11 cellular contexts compared by ENCODE assay signal in genomic region chr7:84191842-84192241, GRCh38. TPM values are rescaled to one million over a fixed set of nuclear protein-coding genes. Genes with fewer than 3 reads are reported as not detected.
DNase-seq lines count a peak whose midpoint lies in the region; ATAC-seq, FAIRE-seq and TF ChIP-seq lines count a peak whose summit lies in the region.
"Had no signal": no experiment of that assay in that cellular context is flagged by ENCODE, and none has a peak within 500 bp of the region (broad histone marks: within the 10 kb centered on the region; RNA-seq: fewer than 3 reads in every experiment).

No MANE protein-coding gene starts in this region.

- no peak overlapping the region for H4K91ac ChIP-seq in IMR-90 (ENCODE audit: insufficient read depth, low read depth, low read length)

- 0 out of 3 replicates have a peak overlapping the region, but pooled peaks have one; percentile 1 for H2BK15ac ChIP-seq in IMR-90 (ENCODE audit: low read depth, low read length)

- H3K79me1 ChIP-seq in IMR-90 (ENCODE audit: low read depth in 1 of 2, low read length in 2 of 2), result peaks cover 1 to 3% of the 10 kb centered on the region in 2 experiments; a peak in 2 of 4 replicates

- H2BK5ac ChIP-seq in IMR-90 (ENCODE audit: low read depth, low read length, poor library complexity, severe bottlenecking), result peak overlapping the region; percentile 88

- H2BK20ac ChIP-seq in IMR-90 (ENCODE audit: low read depth, low read length), result peak overlapping the region; percentile 41; the same call in 1 of the 2 replicates

- H3K27me3 Mint-ChIP-seq in nephron (ENCODE audit: low read depth), result peaks cover 6% of the 10 kb centered on the region
- H3K27me3 Mint-ChIP-seq in activated CD8-positive, alpha-beta T cell treated with anti-CD3 and anti-CD28 coated beads for 36 hours, result peaks cover 1% of the 10 kb centered on the region
- H3K27me3 Mint-ChIP-seq: CD4-positive, CD25-positive, alpha-beta regulatory T cell had no signal

- H3K27ac ChIP-seq in IMR-90 (ENCODE audit: insufficient read depth, low read length) (peak overlapping the region; percentile 84; the same call in 1 of the 2 replicates), endothelial cell of umbilical vein (ENCODE audit: insufficient read depth, low read depth, low read length) (no peak overlapping the region)

- peak overlapping the region; percentile 77 for H3K56ac ChIP-seq in IMR-90 (ENCODE audit: extremely low read depth, insufficient read depth, low read length)

- H3K4me3 Mint-ChIP-seq in nephron, result peak overlapping the region; percentile 67 to 77 (median 67)
- no peak overlapping the region for H3K4me3 Mint-ChIP-seq in activated CD8-positive, alpha-beta T cell treated with anti-CD3 and anti-CD28 coated beads for 36 hours
- H3K4me3 Mint-ChIP-seq: CD4-positive, CD25-positive, alpha-beta regulatory T cell had no signal

- H3K27ac Mint-ChIP-seq in nephron, result peak overlapping the region; percentile 5 to 28 (median 14)
- H3K27ac Mint-ChIP-seq in activated CD8-positive, alpha-beta T cell treated with anti-CD3 and anti-CD28 coated beads for 36 hours, result no peak overlapping the region
- H3K27ac Mint-ChIP-seq: CD4-positive, CD25-positive, alpha-beta regulatory T cell had no signal

- ATAC-seq in IMR-90 (ENCODE audit: low read depth) (no peak), GM18520 (IDR thresholded peaks at IDR 0.05; ENCODE audit: unreplicated experiment) (no peak)
- ATAC-seq in activated CD8-positive, alpha-beta T cell treated with anti-CD3 and anti-CD28 coated beads for 36 hours, result no peak

- dilution Hi-C loops in IMR-90 (cut with HindIII; ENCODE audit: low sequenced_read_pairs, unreplicated experiment), result no loop called here
- dilution Hi-C loops in endothelial cell of umbilical vein (cut with MboI; ENCODE audit: extremely low pct_ligation_motif_present, low sequenced_read_pairs), result no loop called here

- TF ChIP-seq CTCF in IMR-90 (conservative IDR thresholded peaks at IDR 0.05; ENCODE audit: low read depth, low read length) (no peak), endothelial cell of umbilical vein (IDR thresholded peaks at IDR 0.05; ENCODE audit: extremely low read depth in 1 of 2, insufficient read depth in 1 of 2, low read depth in 1 of 2, low read length in 2 of 2) (no peak), nephron (IDR thresholded peaks at IDR 0.05; ENCODE audit: unreplicated experiment in 3 of 3) (no peak)
- TF ChIP-seq CTCF in activated CD8-positive, alpha-beta T cell treated with anti-CD3 and anti-CD28 coated beads for 36 hours (IDR thresholded peaks at IDR 0.05), result no peak

- H3K4me3 ChIP-seq in IMR-90 (ENCODE audit: insufficient read depth, low read depth, low read length) (peak overlapping the region; percentile 84), endothelial cell of umbilical vein (replicated peaks in 1 of 3; ENCODE audit: insufficient read depth in 1 of 3, low read depth in 1 of 3, low read length in 3 of 3) (no peak overlapping the region)

- H4K8ac ChIP-seq in IMR-90 (ENCODE audit: low read depth in 2 of 2, low read length in 2 of 2), result peak overlapping the region in 1 of 2 experiments; percentile 1; a peak in 1 of 4 replicates

- no peaks in the 10 kb centered on the region for H3K9me3 Mint-ChIP-seq in nephron
- H3K9me3 Mint-ChIP-seq in activated CD8-positive, alpha-beta T cell treated with anti-CD3 and anti-CD28 coated beads for 36 hours, result no peaks in the 10 kb centered on the region

- H3K4me1 Mint-ChIP-seq in nephron, result peaks cover 41% of the 10 kb centered on the region
- H3K4me1 Mint-ChIP-seq in activated CD8-positive, alpha-beta T cell treated with anti-CD3 and anti-CD28 coated beads for 36 hours (ENCODE audit: low read depth), result peaks cover 37% of the 10 kb centered on the region

- H3K9me1 ChIP-seq in IMR-90 (ENCODE audit: insufficient read depth, low read length), result peaks cover 2% of the 10 kb centered on the region; the same call in 1 of the 2 replicates
- no peaks in the 10 kb centered on the region for H3K9me1 ChIP-seq in endothelial cell of umbilical vein (replicated peaks; ENCODE audit: control insufficient read depth, extremely low read depth, insufficient read depth, low read length)

- no peak for TF ChIP-seq POLR2A in IMR-90 (IDR thresholded peaks at IDR 0.05; ENCODE audit: low read depth, low read length)
- no peak for TF ChIP-seq POLR2A in endothelial cell of umbilical vein (IDR thresholded peaks at IDR 0.05; ENCODE audit: low read depth, low read length)
- no peak for TF ChIP-seq POLR2A in GM12891 (IDR thresholded peaks at IDR 0.05; ENCODE audit: low read depth, low read length)

- peak overlapping the region; percentile 20; the same call in 1 of the 2 replicates for H3K14ac ChIP-seq in IMR-90 (replicated peaks; ENCODE audit: low read depth, low read length)

- no peak overlapping the region for H2AK9ac ChIP-seq in IMR-90 (replicated peaks; ENCODE audit: low read depth, low read length, poor library complexity)

- WGBS in IMR-90 (ENCODE audit: extremely low coverage in 2 of 2, insufficient read length in 1 of 2), 2 experiments, result no CpG with 5 or more reads among the region's 1 CpG

- intact Hi-C loops in IMR-90 (cut with micrococcal nuclease), result loop anchor here (5.0 to 10.0 kb wide), 4 partner anchors 105 to 533 kb away; no protein-coding TSS in a partner anchor
- intact Hi-C loops in endothelial cell of umbilical vein (cut with micrococcal nuclease), result loop anchor here (5.0 to 10.0 kb wide), 3 partner anchors 70 to 993 kb away; partner anchors contain the start of gene SEMA3D
- intact Hi-C loops in activated CD8-positive, alpha-beta T cell treated with anti-CD3 and anti-CD28 coated beads for 36 hours (cut with micrococcal nuclease), result no loop called here

- no peak overlapping the region for H2AK5ac ChIP-seq in IMR-90 (ENCODE audit: low read depth, low read length)

- H3K27me3 ChIP-seq in IMR-90 (ENCODE audit: control insufficient read depth, insufficient read depth, low read length) (no peaks in the 10 kb centered on the region), endothelial cell of umbilical vein (ENCODE audit: control insufficient read depth in 2 of 2, insufficient read depth in 2 of 2, low read length in 2 of 2) (no peaks in the 10 kb centered on the region)

- POLR2A ChIA-PET in IMR-90 (lab: Charles Lee; ENCODE audit: unreplicated experiment) (interaction anchor here (1.1 kb wide), 1 partner anchor 9 kb away, joined by 4 read pairs; no protein-coding TSS in a partner anchor), endothelial cell of umbilical vein (lab: Charles Lee) (no interaction called here)
- POLR2A ChIA-PET in activated CD8-positive, alpha-beta T cell treated with anti-CD3 and anti-CD28 coated beads for 36 hours (lab: Charles Lee), result no interaction called here

- H3K18ac ChIP-seq in IMR-90 (ENCODE audit: low read depth, low read length), result peak overlapping the region; percentile 94

- in situ Hi-C loops in Caki2 (cut with HindIII; ENCODE audit: low pct_unique_long_range_greater_than_20kb, low sequenced_read_pairs) (no loop called here), IMR-90 (cut with MboI; ENCODE audit: low sequenced_read_pairs) (loop anchor here (10.0 kb wide), 2 partner anchors 207 to 833 kb away; no protein-coding TSS in a partner anchor)

- H3K4me2 ChIP-seq in IMR-90 (ENCODE audit: low read depth, low read length), result peak overlapping the region; percentile 98
- H3K4me2 ChIP-seq in endothelial cell of umbilical vein (ENCODE audit: insufficient read depth, low read length), result no peak overlapping the region

- BruUV-seq in IMR-90 (replicated peaks; lab: Mats Ljungman, UMichigan) (no TSS peak), endothelial cell of umbilical vein (replicated peaks; lab: Mats Ljungman, UMichigan) (no TSS peak)

- no peaks in the 10 kb centered on the region for H3K9me3 ChIP-seq in IMR-90 (ENCODE audit: control insufficient read depth, insufficient read depth, low read length)
- H3K9me3 ChIP-seq in endothelial cell of umbilical vein (replicated peaks; ENCODE audit: control insufficient read depth, insufficient read depth, low read length), result no peaks in the 10 kb centered on the region

- H3K4me1 ChIP-seq in IMR-90 (ENCODE audit: control insufficient read depth, insufficient read depth, low read length) (peaks cover 2% of the 10 kb centered on the region), endothelial cell of umbilical vein (ENCODE audit: control insufficient read depth, extremely low read depth, insufficient read depth, low read length) (peaks cover 17% of the 10 kb centered on the region)

- H3K36me3 ChIP-seq in IMR-90 (ENCODE audit: control insufficient read depth, insufficient read depth, low read length), result no peaks in the 10 kb centered on the region
- H3K36me3 ChIP-seq in endothelial cell of umbilical vein (ENCODE audit: control insufficient read depth in 2 of 2, extremely low read depth in 1 of 2, insufficient read depth in 2 of 2, low read length in 2 of 2), result no peaks in the 10 kb centered on the region

- no peaks in the 10 kb centered on the region for H3K79me2 ChIP-seq in endothelial cell of umbilical vein (ENCODE audit: control insufficient read depth, insufficient read depth, low read length)

- CTCF ChIA-PET in IMR-90 (lab: Yijun Ruan, JAX), result interaction anchor here (0.7 kb wide), 1 partner anchor 9 kb away, joined by 3 read pairs; no protein-coding TSS in a partner anchor
- CTCF ChIA-PET in endothelial cell of umbilical vein (lab: Charles Lee), result interaction anchor here (1.2 kb wide), 1 partner anchor 215 kb away, joined by 3 read pairs; no protein-coding TSS in a partner anchor
- CTCF ChIA-PET in activated CD8-positive, alpha-beta T cell treated with anti-CD3 and anti-CD28 coated beads for 36 hours (lab: Charles Lee), result no interaction called here

- H3K4ac ChIP-seq in IMR-90 (ENCODE audit: low read depth, low read length), result peak overlapping the region; percentile 23; the same call in 1 of the 2 replicates

- H3K36me3 Mint-ChIP-seq in nephron (ENCODE audit: low read depth), result no peaks in the 10 kb centered on the region
- no peaks in the 10 kb centered on the region for H3K36me3 Mint-ChIP-seq in activated CD8-positive, alpha-beta T cell treated with anti-CD3 and anti-CD28 coated beads for 36 hours (ENCODE audit: low read depth)
- H3K36me3 Mint-ChIP-seq: CD4-positive, CD25-positive, alpha-beta regulatory T cell had no signal

- H2BK120ac ChIP-seq in IMR-90 (ENCODE audit: low read depth, low read length), result peak overlapping the region; percentile 42; the same call in 1 of the 2 replicates

- FAIRE-seq in endothelial cell of umbilical vein (lab: Jason Lieb, UNC), result no peak
- no peak for FAIRE-seq in GM12891 (lab: Jason Lieb, UNC)

- H4K20me1 ChIP-seq in IMR-90 (ENCODE audit: insufficient read depth, low read length), result no peaks in the 10 kb centered on the region
- no peaks in the 10 kb centered on the region for H4K20me1 ChIP-seq in endothelial cell of umbilical vein (replicated peaks; ENCODE audit: control insufficient read depth, extremely low read depth, insufficient read depth, low read length)

- peak overlapping the region; percentile 13; the same call in 1 of the 2 replicates for H3K23ac ChIP-seq in IMR-90 (ENCODE audit: low read depth, low read length)

- no peak for TF ChIP-seq RAD21 in IMR-90 (IDR thresholded peaks at IDR 0.05; ENCODE audit: low read length)

- H2AFZ ChIP-seq in IMR-90 (replicated peaks; ENCODE audit: low read length, poor library complexity) (no peak overlapping the region), endothelial cell of umbilical vein (ENCODE audit: low read depth, low read length) (no peak overlapping the region)

- DNase-seq in Caki2 (ENCODE audit: low read depth), result peak; percentile 57
- DNase-seq in IMR-90, result peak; percentile 54
- DNase-seq in endothelial cell of umbilical vein (ENCODE audit: low read depth, low spot score), result peak; percentile 55
- no peak for DNase-seq in activated CD8-positive, alpha-beta T cell treated with anti-CD3 and anti-CD28 coated beads for 36 hours
- DNase-seq in NCI-H2107 treated with DMSO at 0.1 percent for 48 hours (lab: John Stamatoyannopoulos, UW; ENCODE audit: unreplicated experiment), result no peak
- DNase-seq in GM12891 (ENCODE audit: insufficient read length, low spot score), result no peak
- DNase-seq: CD4-positive, CD25-positive, alpha-beta regulatory T cell; NCI-H1092 treated with DMSO at 0.1 percent for 48 hours; stimulated activated CD4-positive, alpha-beta T cell treated with anti-CD3 and anti-CD28 coated beads, Interleukin-2, amount 100 ng/mL, for 48 hours had no signal

- H4K5ac ChIP-seq in IMR-90 (ENCODE audit: low read depth, low read length), result peak overlapping the region; percentile 75; the same call in 1 of the 2 replicates

- H3K9ac ChIP-seq in IMR-90 (ENCODE audit: low read depth, low read length), result peak overlapping the region; percentile 80
- H3K9ac ChIP-seq in endothelial cell of umbilical vein (replicated peaks; ENCODE audit: extremely low read depth, insufficient read depth, low read length), result no peak overlapping the region

RNA-seq across cellular contexts. Expression of gene SEMA3A, which starts 2.7 kb away (rescaled TPM):
- total RNA-seq in Caki2 (2014; rRNA removed; shearing (Covaris generic); ENCODE audit: low replicate concordance), result 10.2 and 26.6 TPM in 2 replicates
- total RNA-seq in IMR-90 (2012; rRNA removed) (187 and 213 TPM in 2 replicates), endothelial cell of umbilical vein (1.2 and 1.7 TPM in 2 replicates)
- polyA plus RNA-seq in IMR-90 (2012; rRNA removed) (27.0 and 31.2 TPM in 2 replicates), endothelial cell of umbilical vein (0.49 and 0.68 TPM in 2 replicates)
- polyA plus RNA-seq in IMR-90 (2012; cell fraction: cytosol; rRNA removed), result 4.9 and 6.8 TPM in 2 replicates
- polyA plus RNA-seq in IMR-90 (2012; cell fraction: nucleus; rRNA removed; ENCODE audit: low replicate concordance), result 2.4 and 22.8 TPM in 2 replicates
- 0.68 and 0.73 TPM in 2 replicates for polyA plus RNA-seq in endothelial cell of umbilical vein (2011; cell fraction: cytosol; rRNA removed)
- 1.3 and 1.6 TPM in 2 replicates for polyA plus RNA-seq in endothelial cell of umbilical vein (2011; cell fraction: nucleus; rRNA removed)
- polyA plus RNA-seq in endothelial cell of umbilical vein (2012), result 0.45 and 0.76 TPM in 2 replicates
- 1.5 and 1.6 TPM in 2 replicates for polyA minus RNA-seq in endothelial cell of umbilical vein
- not detected for polyA minus RNA-seq in endothelial cell of umbilical vein (2011; cell fraction: cytosol; rRNA and poly(A)+ RNA removed)
- 3.3 and 4.3 TPM in 2 replicates for polyA minus RNA-seq in endothelial cell of umbilical vein (2011; cell fraction: nucleus; rRNA and poly(A)+ RNA removed)
- total RNA-seq in activated CD8-positive, alpha-beta T cell treated with anti-CD3 and anti-CD28 coated beads for 36 hours, result 1 to 10 TPM; 1.2 to 1.7 TPM
- polyA plus RNA-seq in GM12891 (2012; ENCODE audit: low read depth, missing spikeins), result 0.85 TPM
- total RNA-seq: CD4-positive, CD25-positive, alpha-beta regulatory T cell had no signal
- polyA plus RNA-seq: CD4-positive, CD25-positive, alpha-beta regulatory T cell had no signal

Comparison
In these comparisons a context has a peak if more than half of its experiments do, and no peak if none do; other contexts are left out.
1. DNase-seq: peak in Caki2 (single experiment), IMR-90 (single experiment) and endothelial cell of umbilical vein (single experiment); none in activated CD8-positive, alpha-beta T cell treated with anti-CD3 and anti-CD28 coated beads for 36 hours (single experiment), NCI-H2107 treated with DMSO at 0.1 percent for 48 hours (single experiment) and GM12891 (single experiment).